In genomic region chr15:57947282-57947681, GRCh38 we compare ENCODE assay signal across 36 cellular contexts.
"Had no signal": no experiment of that assay in that cellular context is flagged by ENCODE, and none has a peak within 500 bp of the region (broad histone marks: within the 10 kb centered on the region; RNA-seq: fewer than 3 reads in every experiment).

No MANE protein-coding gene starts in this region.

- H3K9me3 Mint-ChIP-seq: activated B cell treated with CpG ODN at 0.5 μM for 24 hours; activated CD4-positive, alpha-beta memory T cell treated with anti-CD3 and anti-CD28 coated beads for 36 hours; activated CD4-positive, alpha-beta T cell treated with anti-CD3 and anti-CD28 coated beads, Interleukin-2, amount 10 ng/mL, durations not matched to agents 24 days and 14 days; activated CD8-positive, alpha-beta T cell treated with anti-CD3 and anti-CD28 coated beads for 36 hours; activated naive CD4-positive, alpha-beta T cell treated with anti-CD3 and anti-CD28 coated beads for 36 hours; activated naive CD4-positive, alpha-beta T cell treated with anti-CD3 and anti-CD28 coated beads, Interleukin-2, amount 50 U/mL, for 72 hours; activated naive CD8-positive, alpha-beta T cell treated with anti-CD3 and anti-CD28 coated beads for 36 hours; activated T-cell treated with anti-CD3 and anti-CD28 coated beads, Interleukin-2, amount 50 U/mL, for 4 hours; activated T-cell treated with anti-CD3 and anti-CD28 coated beads, Interleukin-2, amount 50 U/mL, for 72 hours; activated T-helper 1 cell treated with anti-CD3 and anti-CD28 coated beads, Interleukin-12 subunit alpha, Interleukin-12 subunit beta, Interleukin-2, Interleukin-4 antibody, amounts not matched to agents 30 ng/mL and 10 ng/mL and 1 ng/mL, durations not matched to agents 14 hours and 24 hours and 36 hours; activated T-helper 17 cell treated with anti-CD3 and anti-CD28 coated beads, Interleukin-2, amount 50 U/mL, for 72 hours; T-helper 1 cell treated with Interleukin-12 subunit alpha and Interleukin-12 subunit beta and Interleukin-4 antibody, amounts not matched to agents 30 μg/mL and 1 μg/mL, for 36 hours; T-helper 2 cell treated with Interferon-gamma antibody and Interleukin-4, amounts not matched to agents 5 μg/mL and 100 μg/mL, for 36 hours had no signal

- ATAC-seq: activated CD8-positive, alpha-beta T cell treated with anti-CD3 and anti-CD28 coated beads for 36 hours; activated naive CD4-positive, alpha-beta T cell treated with anti-CD3 and anti-CD28 coated beads, Interleukin-2, amount 50 U/mL, for 72 hours; activated T-cell treated with anti-CD3 and anti-CD28 coated beads, Interleukin-2, amount 50 U/mL, for 4 hours; activated T-cell treated with anti-CD3 and anti-CD28 coated beads, Interleukin-2, amount 50 U/mL, for 72 hours; activated T-helper 17 cell treated with anti-CD3 and anti-CD28 coated beads, Interleukin-2, amount 50 U/mL, for 72 hours; body of pancreas had no signal

- DNase-seq: activated B cell treated with CpG ODN at 0.5 μM for 24 hours; activated CD4-positive, alpha-beta memory T cell treated with anti-CD3 and anti-CD28 coated beads for 36 hours; activated CD4-positive, alpha-beta T cell treated with anti-CD3 and anti-CD28 coated beads for 4 hours; activated CD4-positive, alpha-beta T cell treated with anti-CD3 and anti-CD28 coated beads, Interleukin-2, amount 10 ng/mL, durations not matched to agents 24 days and 14 days; activated CD4-positive, alpha-beta T cell treated with anti-CD3 and anti-CD28 coated beads, Interleukin-2, amount 50 U/mL, for 1 hour; activated CD4-positive, alpha-beta T cell treated with anti-CD3 and anti-CD28 coated beads, Interleukin-2, amount 50 U/mL, for 4 hours; activated CD4-positive, CD25-positive, alpha-beta regulatory T cell treated with anti-CD3 and anti-CD28 coated beads, Interleukin-2, amount 50 U/mL, for 72 hours; activated CD8-positive, alpha-beta memory T cell treated with anti-CD3 and anti-CD28 coated beads, Interleukin-2, amount 50 U/mL, for 4 hours; activated CD8-positive, alpha-beta T cell treated with anti-CD3 and anti-CD28 coated beads for 36 hours; activated effector memory CD4-positive, alpha-beta T cell treated with anti-CD3 and anti-CD28 coated beads, Interleukin-2, amount 50 U/mL, for 16 hours; activated gamma-delta T cell treated with Interleukin-2 at 50 U/mL for 16 hours; activated naive CD4-positive, alpha-beta T cell; activated naive CD4-positive, alpha-beta T cell treated with anti-CD3 and anti-CD28 coated beads for 36 hours; activated naive CD4-positive, alpha-beta T cell treated with anti-CD3 and anti-CD28 coated beads, Interleukin-2, amount 50 U/mL, for 16 hours; activated naive CD8-positive, alpha-beta T cell treated with anti-CD3 and anti-CD28 coated beads for 36 hours; activated T-cell treated with anti-CD3 and anti-CD28 coated beads for 4 hours; activated T-cell treated with anti-CD3 and anti-CD28 coated beads, Interleukin-2, amount 50 U/mL, for 1 hour; activated T-cell treated with anti-CD3 and anti-CD28 coated beads, Interleukin-2, amount 50 U/mL, for 4 hours; activated T-cell treated with anti-CD3 and anti-CD28 coated beads, Interleukin-2, amount 50 U/mL, for 72 hours; adrenal gland; amniotic stem cell; brain microvascular endothelial cell; central memory CD4-positive, alpha-beta T cell; T-helper 1 cell; T-helper 2 cell; T-helper 9 cell had no signal

- H3K4me1 ChIP-seq: adrenal gland, body of pancreas, breast epithelium had no signal

- FAIRE-seq: astrocyte, TTC549 had no signal

- H3K9me3 ChIP-seq: adrenal gland, body of pancreas, breast epithelium had no signal

- H3K36me3 Mint-ChIP-seq: activated CD4-positive, alpha-beta memory T cell treated with anti-CD3 and anti-CD28 coated beads for 36 hours; activated naive CD4-positive, alpha-beta T cell treated with anti-CD3 and anti-CD28 coated beads, Interleukin-2, amount 50 U/mL, for 72 hours; activated naive CD8-positive, alpha-beta T cell treated with anti-CD3 and anti-CD28 coated beads for 36 hours had no signal

- H3K27ac ChIP-seq: adrenal gland, body of pancreas, brain microvascular endothelial cell, breast epithelium, VCaP had no signal

- H3K4me3 Mint-ChIP-seq: activated B cell treated with CpG ODN at 0.5 μM for 24 hours; activated CD4-positive, alpha-beta memory T cell treated with anti-CD3 and anti-CD28 coated beads for 36 hours; activated CD4-positive, alpha-beta T cell treated with anti-CD3 and anti-CD28 coated beads, Interleukin-2, amount 10 ng/mL, durations not matched to agents 24 days and 14 days; activated CD8-positive, alpha-beta T cell treated with anti-CD3 and anti-CD28 coated beads for 36 hours; activated naive CD4-positive, alpha-beta T cell treated with anti-CD3 and anti-CD28 coated beads for 36 hours; activated naive CD8-positive, alpha-beta T cell treated with anti-CD3 and anti-CD28 coated beads for 36 hours; activated T-cell treated with anti-CD3 and anti-CD28 coated beads, Interleukin-2, amount 50 U/mL, for 4 hours; activated T-cell treated with anti-CD3 and anti-CD28 coated beads, Interleukin-2, amount 50 U/mL, for 72 hours; activated T-helper 1 cell treated with anti-CD3 and anti-CD28 coated beads, Interleukin-12 subunit alpha, Interleukin-12 subunit beta, Interleukin-2, Interleukin-4 antibody, amounts not matched to agents 30 ng/mL and 10 ng/mL and 1 ng/mL, durations not matched to agents 14 hours and 24 hours and 36 hours; activated T-helper 17 cell treated with anti-CD3 and anti-CD28 coated beads, Interleukin-2, amount 50 U/mL, for 72 hours; T-helper 1 cell treated with Interleukin-12 subunit alpha and Interleukin-12 subunit beta and Interleukin-4 antibody, amounts not matched to agents 30 μg/mL and 1 μg/mL, for 36 hours; T-helper 2 cell treated with Interferon-gamma antibody and Interleukin-4, amounts not matched to agents 5 μg/mL and 100 μg/mL, for 36 hours had no signal

- H3K4me1 Mint-ChIP-seq: activated B cell treated with CpG ODN at 0.5 μM for 24 hours; activated CD4-positive, alpha-beta T cell treated with anti-CD3 and anti-CD28 coated beads, Interleukin-2, amount 10 ng/mL, durations not matched to agents 24 days and 14 days; activated naive CD8-positive, alpha-beta T cell treated with anti-CD3 and anti-CD28 coated beads for 36 hours; activated T-helper 17 cell treated with anti-CD3 and anti-CD28 coated beads, Interleukin-2, amount 50 U/mL, for 72 hours had no signal

- H3K36me3 ChIP-seq: adrenal gland, brain microvascular endothelial cell, breast epithelium had no signal

- H3K27me3 ChIP-seq: adrenal gland, body of pancreas, brain microvascular endothelial cell, breast epithelium had no signal

- H3K4me3 ChIP-seq: adrenal gland, body of pancreas, breast epithelium had no signal

- H3K27ac Mint-ChIP-seq: activated B cell treated with CpG ODN at 0.5 μM for 24 hours; activated CD4-positive, alpha-beta memory T cell treated with anti-CD3 and anti-CD28 coated beads for 36 hours; activated CD4-positive, alpha-beta T cell treated with anti-CD3 and anti-CD28 coated beads, Interleukin-2, amount 10 ng/mL, durations not matched to agents 24 days and 14 days; activated CD8-positive, alpha-beta T cell treated with anti-CD3 and anti-CD28 coated beads for 36 hours; activated naive CD4-positive, alpha-beta T cell treated with anti-CD3 and anti-CD28 coated beads for 36 hours; activated naive CD4-positive, alpha-beta T cell treated with anti-CD3 and anti-CD28 coated beads, Interleukin-2, amount 50 U/mL, for 72 hours; activated naive CD8-positive, alpha-beta T cell treated with anti-CD3 and anti-CD28 coated beads for 36 hours; activated T-cell treated with anti-CD3 and anti-CD28 coated beads, Interleukin-2, amount 50 U/mL, for 72 hours; activated T-helper 1 cell treated with anti-CD3 and anti-CD28 coated beads, Interleukin-12 subunit alpha, Interleukin-12 subunit beta, Interleukin-2, Interleukin-4 antibody, amounts not matched to agents 30 ng/mL and 10 ng/mL and 1 ng/mL, durations not matched to agents 14 hours and 24 hours and 36 hours; activated T-helper 17 cell treated with anti-CD3 and anti-CD28 coated beads, Interleukin-2, amount 50 U/mL, for 72 hours; T-helper 1 cell treated with Interleukin-12 subunit alpha and Interleukin-12 subunit beta and Interleukin-4 antibody, amounts not matched to agents 30 μg/mL and 1 μg/mL, for 36 hours; T-helper 2 cell treated with Interferon-gamma antibody and Interleukin-4, amounts not matched to agents 5 μg/mL and 100 μg/mL, for 36 hours had no signal
